14 cellular contexts compared by ENCODE assay signal in the genomic region with DNA sequence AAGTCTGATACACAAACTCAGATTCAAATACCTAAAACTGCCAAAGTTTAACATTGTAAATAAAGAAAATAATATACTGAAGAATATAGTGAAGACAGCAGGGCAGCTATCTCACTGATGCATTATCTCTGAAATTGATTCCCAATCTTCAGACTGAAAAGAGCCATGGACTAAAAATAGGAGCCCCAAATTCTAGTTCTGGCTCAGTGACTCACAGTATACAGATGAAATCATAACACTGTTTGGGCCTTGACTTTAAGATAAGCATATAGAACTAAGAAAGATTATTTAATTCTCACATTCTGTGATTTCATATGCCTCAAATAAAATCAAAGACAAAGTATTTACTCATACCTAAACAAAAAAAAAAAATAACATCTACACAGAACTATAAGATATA. TPM values are rescaled to one million over a fixed set of nuclear protein-coding genes. Genes with fewer than 3 reads are reported as not detected.
A peak's percentile ranks its signal among the peaks of the same experiment; 100 is the strongest.
DNase-seq lines count a peak whose midpoint lies in the region; ATAC-seq and TF ChIP-seq lines count a peak whose summit lies in the region.
"Had no signal": no experiment of that assay in that cellular context is flagged by ENCODE, and none has a peak within 500 bp of the region (broad histone marks: within the 10 kb centered on the region; RNA-seq: fewer than 3 reads in every experiment).

No MANE protein-coding gene starts in this region.

- H4K20me1 ChIP-seq in osteoblast (ENCODE audit: insufficient read depth, low read length), result no peaks in the 10 kb centered on the region

- H3K9ac ChIP-seq in adipocyte (ENCODE audit: low read length), result no peak overlapping the region
- H3K9ac ChIP-seq: BLaER1 had no signal

- H3K36me3 ChIP-seq in adipocyte (ENCODE audit: control insufficient read depth, insufficient read depth, low read length, severe bottlenecking), result peaks cover 62% of the 10 kb centered on the region
- H3K36me3 ChIP-seq in osteoblast (ENCODE audit: insufficient read depth, low read length), result peaks cover 18% of the 10 kb centered on the region

- H3K4me3 ChIP-seq in adipocyte (ENCODE audit: low read length), result no peak overlapping the region
- no peak overlapping the region for H3K4me3 ChIP-seq in fibroblast of the aortic adventitia (ENCODE audit: low read depth, low read length)
- H3K4me3 ChIP-seq in osteoblast (ENCODE audit: insufficient read depth, low read length), result no peak overlapping the region
- H3K4me3 ChIP-seq: BLaER1, GM12878 had no signal

- H3K27me3 ChIP-seq in adipocyte (replicated peaks; ENCODE audit: control insufficient read depth, insufficient read depth, low read length), result no peaks in the 10 kb centered on the region
- no peaks in the 10 kb centered on the region for H3K27me3 ChIP-seq in osteoblast (ENCODE audit: insufficient read depth, low read length)
- H3K27me3 ChIP-seq: BLaER1 had no signal

- no peak overlapping the region for H3K4me2 ChIP-seq in osteoblast (ENCODE audit: insufficient read depth, low read length)
- H3K4me2 ChIP-seq: BLaER1 had no signal

- no peak for TF ChIP-seq CTCF in fibroblast of the aortic adventitia (IDR thresholded peaks at IDR 0.05; ENCODE audit: insufficient read depth, low read length)
- TF ChIP-seq CTCF in osteoblast (IDR thresholded peaks at IDR 0.05; ENCODE audit: extremely low read depth, low read depth, low read length), result no peak

- DNase-seq in EH (ENCODE audit: low read depth) (peak; percentile 14), adipocyte (ENCODE audit: low read depth) (peak; percentile 14), fibroblast of the aortic adventitia (ENCODE audit: low read depth) (peak; percentile 4), putamen (ENCODE audit: low spot score) (peak; percentile 2), A172 (ENCODE audit: low spot score) (no peak), osteoblast (ENCODE audit: insufficient read length, low spot score, missing footprints) (no peak)
- DNase-seq: AML-193; Caco-2; CD8-positive, alpha-beta memory T cell; KBM-7 had no signal

- H3K79me2 ChIP-seq in osteoblast (ENCODE audit: insufficient read depth, low read length), result peaks cover 2% of the 10 kb centered on the region

- H3K27ac ChIP-seq in osteoblast (ENCODE audit: low read depth, low read length), result no peak overlapping the region
- H3K27ac ChIP-seq: 22Rv1, BLaER1 had no signal

- H3K9me3 ChIP-seq in adipocyte (ENCODE audit: control insufficient read depth, low read length) (no peaks in the 10 kb centered on the region), osteoblast (ENCODE audit: low read depth, low read length) (no peaks in the 10 kb centered on the region)
- H3K9me3 ChIP-seq: BLaER1, Caco-2 had no signal

- H3K4me1 ChIP-seq in adipocyte (ENCODE audit: control insufficient read depth, insufficient read depth, low read length) (peaks cover 7% of the 10 kb centered on the region), osteoblast (ENCODE audit: insufficient read depth, low read length) (peaks cover 3% of the 10 kb centered on the region)
- H3K4me1 ChIP-seq: BLaER1, Caco-2 had no signal

- ATAC-seq in GM21529 (IDR thresholded peaks at IDR 0.05; ENCODE audit: unreplicated experiment), result no peak

- H2AFZ ChIP-seq in osteoblast (ENCODE audit: low read length), result no peak overlapping the region

RNA-seq across cellular contexts. Expression of a gene that starts 53.9 kb away (rescaled TPM):
- total RNA-seq in fibroblast of the aortic adventitia (ENCODE audit: low replicate concordance) (28.1 and 48.0 TPM in 2 replicates), osteoblast (32.7 and 35.5 TPM in 2 replicates)
- total RNA-seq in A172 (2014; rRNA removed; shearing (Covaris generic)), result 26.9 and 27.6 TPM in 2 replicates

Comparison
In these comparisons a context has a peak if more than half of its experiments do, and no peak if none do; other contexts are left out.
1. DNase-seq: peak in EH (single experiment), adipocyte (single experiment), fibroblast of the aortic adventitia (single experiment) and putamen (single experiment); none in A172 (single experiment) and osteoblast (single experiment).